Comparison of ENCODE assay signal across 1 cellular context in genomic region chr11:68749061-68749491, GRCh38.
TF ChIP-seq lines count a peak whose summit lies in the region.

No MANE protein-coding gene starts in this region.

TF ChIP-seq in K562, 482 proteins besides CTCF, POLR2A, EP300 and RAD21:
- TF ChIP-seq ZBTB40 (IDR thresholded peaks at IDR 0.05) (no peak), ZBTB40 (CRISPR knock-in tag; IDR thresholded peaks at IDR 0.05) (no peak), MCM7 (IDR thresholded peaks at IDR 0.05) (no peak), TAF1 (IDR thresholded peaks at IDR 0.05; ENCODE audit: control insufficient read depth, extremely low read depth, insufficient read depth, low read length, severe bottlenecking) (no peak), ADNP (tag; IDR thresholded peaks at IDR 0.05) (no peak), RHOXF2B (CRISPR knock-in tag; conservative IDR thresholded peaks at IDR 0.05) (no peak), MGA (IDR thresholded peaks at IDR 0.05) (no peak), HOXB6 (CRISPR knock-in tag; IDR thresholded peaks at IDR 0.05; ENCODE audit: borderline replicate concordance) (no peak), RBM22 (IDR thresholded peaks at IDR 0.05; ENCODE audit: low read depth, low read length, poor library complexity, severe bottlenecking) (no peak), SIN3B (IDR thresholded peaks at IDR 0.05; ENCODE audit: low read depth) (no peak), SMARCC2 (IDR thresholded peaks at IDR 0.05; ENCODE audit: low read depth) (no peak), BCL6 (CRISPR knock-in tag; IDR thresholded peaks at IDR 0.05) (no peak), RFX7 (CRISPR knock-in tag; IDR thresholded peaks at IDR 0.05) (no peak), ZNF23 (CRISPR knock-in tag; IDR thresholded peaks at IDR 0.05) (no peak)
